In the genomic region with DNA sequence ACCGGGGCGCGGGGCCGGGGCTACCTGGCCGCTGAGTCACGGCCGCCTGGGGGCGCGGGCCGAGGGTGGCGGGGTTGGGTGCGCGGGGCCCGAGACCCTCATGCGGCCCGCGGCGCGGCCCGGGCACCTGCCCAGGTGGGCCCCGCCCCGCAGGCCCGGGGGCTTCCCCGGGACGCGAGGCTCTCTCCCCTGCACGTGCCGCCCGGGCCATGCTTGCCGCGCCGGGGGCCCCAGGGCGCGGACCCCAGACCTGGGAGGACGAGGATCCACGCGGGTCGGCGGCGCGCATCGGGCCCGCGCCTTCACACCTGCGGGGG, we compare ENCODE assay signal across 8 cellular contexts. TPM values are rescaled to one million over a fixed set of nuclear protein-coding genes. Genes with fewer than 3 reads are reported as not detected.
DNase-seq lines count a peak whose midpoint lies in the region; ATAC-seq and TF ChIP-seq lines count a peak whose summit lies in the region.

No MANE protein-coding gene starts in this region.

- H3K36me3 Mint-ChIP-seq in naive thymus-derived CD4-positive, alpha-beta T cell = no peaks in the 10 kb centered on the region
- no peaks in the 10 kb centered on the region for H3K36me3 Mint-ChIP-seq in endothelial cell (ENCODE audit: low read depth, unreplicated experiment)

- H3K4me1 Mint-ChIP-seq in naive thymus-derived CD4-positive, alpha-beta T cell = peaks cover 15 to 35% (median 18%) of the 10 kb centered on the region in 7 donors
- peaks cover 4% of the 10 kb centered on the region for H3K4me1 Mint-ChIP-seq in endothelial cell (ENCODE audit: unreplicated experiment)

- peaks cover 17% of the 10 kb centered on the region for H3K4me1 ChIP-seq in HEK293 (ENCODE audit: control insufficient read depth, insufficient read depth, low read length)
- peaks cover 7 to 10% of the 10 kb centered on the region in 2 donors for H3K4me1 ChIP-seq in naive thymus-derived CD4-positive, alpha-beta T cell (ENCODE audit: control insufficient read depth in 2 of 2, insufficient read depth in 2 of 2, low read length in 2 of 2)

- peak overlapping the region; percentile 71 for H3K4me3 ChIP-seq in HEK293 (ENCODE audit: low read depth, low read length)
- H3K4me3 ChIP-seq in astrocyte of the spinal cord (ENCODE audit: low read depth, low read length) = peak overlapping the region; percentile 68
- no peak overlapping the region for H3K4me3 ChIP-seq in naive thymus-derived CD4-positive, alpha-beta T cell (ENCODE audit: low read length)

- H3K9me3 Mint-ChIP-seq in naive thymus-derived CD4-positive, alpha-beta T cell = peaks cover 0 to 4% (median 0%) of the 10 kb centered on the region in 11 donors
- no peaks in the 10 kb centered on the region for H3K9me3 Mint-ChIP-seq in endothelial cell (ENCODE audit: unreplicated experiment)

- H3K36me3 ChIP-seq in HEK293 (ENCODE audit: control insufficient read depth in 2 of 2, insufficient read depth in 1 of 2, low read length in 2 of 2) = no peaks in the 10 kb centered on the region
- H3K36me3 ChIP-seq in naive thymus-derived CD4-positive, alpha-beta T cell (ENCODE audit: control insufficient read depth in 2 of 3, insufficient read depth in 3 of 3, low read length in 3 of 3) = peaks cover 0 to 9% (median 0%) of the 10 kb centered on the region in 3 experiments

- in situ Hi-C loops in astrocyte of the spinal cord (cut with HindIII; ENCODE audit: low sequenced_read_pairs) = no loop called here

- no peaks in the 10 kb centered on the region for H3K27me3 ChIP-seq in naive thymus-derived CD4-positive, alpha-beta T cell (ENCODE audit: control insufficient read depth in 2 of 2, insufficient read depth in 2 of 2, low read length in 2 of 2)

- peak overlapping the region in 1 of 10 donors; percentile 93 for H3K4me3 Mint-ChIP-seq in naive thymus-derived CD4-positive, alpha-beta T cell
- no peak overlapping the region for H3K4me3 Mint-ChIP-seq in endothelial cell (ENCODE audit: unreplicated experiment)

- intact Hi-C loops in naive thymus-derived CD4-positive, alpha-beta T cell (cut with micrococcal nuclease) = loop anchor here (1.0 to 10.0 kb wide), 6 partner anchors 18 to 1024 kb away; partner anchors contain the start of genes BRAT1 (in 1 of the 2), EIF3B (in 1 of the 2), GPR146 (in 1 of the 2) and IQCE (in 1 of the 2)

- no peak overlapping the region for H3K27ac Mint-ChIP-seq in naive thymus-derived CD4-positive, alpha-beta T cell
- H3K27ac Mint-ChIP-seq in endothelial cell (ENCODE audit: unreplicated experiment) = no peak overlapping the region

- TF ChIP-seq CTCF in HEK293 (tag by site-specific recombination; IDR thresholded peaks at IDR 0.05) = no peak
- no peak for TF ChIP-seq CTCF in astrocyte of the spinal cord (IDR thresholded peaks at IDR 0.05; ENCODE audit: low read depth, low read length)
- TF ChIP-seq CTCF in endothelial cell (IDR thresholded peaks at IDR 0.05; ENCODE audit: unreplicated experiment) = no peak

- H3K27ac ChIP-seq in HEK293 (ENCODE audit: extremely low read depth, low read depth, low read length) = peak overlapping the region; percentile 50; the same call in 1 of the 2 replicates
- H3K27ac ChIP-seq in naive thymus-derived CD4-positive, alpha-beta T cell (ENCODE audit: low read depth, low read length) = peak overlapping the region; percentile 90

- no peaks in the 10 kb centered on the region for H3K9me3 ChIP-seq in HEK293 (ENCODE audit: control insufficient read depth, insufficient read depth, low read depth, low read length)
- no peaks in the 10 kb centered on the region for H3K9me3 ChIP-seq in naive thymus-derived CD4-positive, alpha-beta T cell (ENCODE audit: control insufficient read depth in 2 of 3, low read length in 3 of 3)

- POLR2A ChIA-PET in HEK293 (lab: Yijun Ruan, JAX) = no interaction called here
- POLR2A ChIA-PET in naive thymus-derived CD4-positive, alpha-beta T cell (lab: Charles Lee) = interaction anchor here (1.8 to 2.1 kb wide), 2 partner anchors 17 to 25 kb away, joined by 5 to 12 read pairs; no protein-coding TSS in a partner anchor

- peak; percentile 76 for DNase-seq in COLO668 (lab: John Stamatoyannopoulos, UW; ENCODE audit: unreplicated experiment)
- DNase-seq in astrocyte of the spinal cord (ENCODE audit: low read depth, low spot score) = no peak
- DNase-seq in naive thymus-derived CD4-positive, alpha-beta T cell = no peak
- DNase-seq in NCI-H1092 treated with DMSO at 0.1 percent for 48 hours (lab: John Stamatoyannopoulos, UW) = no peak
- DNase-seq in endothelial cell (ENCODE audit: low spot score) = no peak
- DNase-seq in stimulated activated CD4-positive, alpha-beta T cell treated with anti-CD3 and anti-CD28 coated beads, Interleukin-4, amount 100 ng/mL, for 24 hours = no peak

- peak; percentile 47 for ATAC-seq in naive thymus-derived CD4-positive, alpha-beta T cell
- ATAC-seq in GM19455 (IDR thresholded peaks at IDR 0.05; ENCODE audit: unreplicated experiment) = no peak

- CTCF ChIA-PET in HEK293 (lab: Yijun Ruan, JAX) = no interaction called here
- CTCF ChIA-PET in naive thymus-derived CD4-positive, alpha-beta T cell (lab: Charles Lee) = interaction anchor here (1.4 kb wide), 1 partner anchor 25 kb away, joined by 4 read pairs; no protein-coding TSS in a partner anchor

- H3K27me3 Mint-ChIP-seq in naive thymus-derived CD4-positive, alpha-beta T cell = peaks cover 0 to 12% (median 0%) of the 10 kb centered on the region in 5 donors
- H3K27me3 Mint-ChIP-seq in endothelial cell (ENCODE audit: unreplicated experiment) = peaks cover 2% of the 10 kb centered on the region

TF ChIP-seq in HEK293, 187 proteins besides CTCF, POLR2A, EP300 and RAD21 (continues in another document):
- no peak for TF ChIP-seq ZNF768 (tag by site-specific recombination; IDR thresholded peaks at IDR 0.05)
- TF ChIP-seq, protein P1, sequence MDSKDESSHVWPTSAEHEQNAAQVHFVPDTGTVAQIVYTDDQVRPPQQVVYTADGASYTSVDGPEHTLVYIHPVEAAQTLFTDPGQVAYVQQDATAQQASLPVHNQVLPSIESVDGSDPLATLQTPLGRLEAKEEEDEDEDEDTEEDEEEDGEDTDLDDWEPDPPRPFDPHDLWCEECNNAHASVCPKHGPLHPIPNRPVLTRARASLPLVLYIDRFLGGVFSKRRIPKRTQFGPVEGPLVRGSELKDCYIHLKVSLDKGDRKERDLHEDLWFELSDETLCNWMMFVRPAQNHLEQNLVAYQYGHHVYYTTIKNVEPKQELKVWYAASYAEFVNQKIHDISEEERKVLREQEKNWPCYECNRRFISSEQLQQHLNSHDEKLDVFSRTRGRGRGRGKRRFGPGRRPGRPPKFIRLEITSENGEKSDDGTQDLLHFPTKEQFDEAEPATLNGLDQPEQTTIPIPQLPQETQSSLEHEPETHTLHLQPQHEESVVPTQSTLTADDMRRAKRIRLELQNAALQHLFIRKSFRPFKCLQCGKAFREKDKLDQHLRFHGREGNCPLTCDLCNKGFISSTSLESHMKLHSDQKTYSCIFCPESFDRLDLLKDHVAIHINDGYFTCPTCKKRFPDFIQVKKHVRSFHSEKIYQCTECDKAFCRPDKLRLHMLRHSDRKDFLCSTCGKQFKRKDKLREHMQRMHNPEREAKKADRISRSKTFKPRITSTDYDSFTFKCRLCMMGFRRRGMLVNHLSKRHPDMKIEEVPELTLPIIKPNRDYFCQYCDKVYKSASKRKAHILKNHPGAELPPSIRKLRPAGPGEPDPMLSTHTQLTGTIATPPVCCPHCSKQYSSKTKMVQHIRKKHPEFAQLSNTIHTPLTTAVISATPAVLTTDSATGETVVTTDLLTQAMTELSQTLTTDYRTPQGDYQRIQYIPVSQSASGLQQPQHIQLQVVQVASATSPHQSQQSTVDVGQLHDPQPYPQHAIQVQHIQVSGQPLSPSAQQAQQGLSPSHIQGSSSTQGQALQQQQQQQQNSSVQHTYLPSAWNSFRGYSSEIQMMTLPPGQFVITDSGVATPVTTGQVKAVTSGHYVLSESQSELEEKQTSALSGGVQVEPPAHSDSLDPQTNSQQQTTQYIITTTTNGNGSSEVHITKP (tag by site-specific recombination; IDR thresholded peaks at IDR 0.05) = no peak
- no peak for TF ChIP-seq ZNF510 (tag by site-specific recombination; IDR thresholded peaks at IDR 0.05; ENCODE audit: insufficient replicate concordance)
- TF ChIP-seq MZF1 (tag by site-specific recombination; IDR thresholded peaks at IDR 0.05; ENCODE audit: borderline replicate concordance) = no peak
- no peak for TF ChIP-seq ZNF624 (tag by site-specific recombination; IDR thresholded peaks at IDR 0.05)
- TF ChIP-seq ZNF571 (tag by site-specific recombination; IDR thresholded peaks at IDR 0.05) = no peak
- no peak for TF ChIP-seq ZNF777 (tag by site-specific recombination; IDR thresholded peaks at IDR 0.05; ENCODE audit: borderline replicate concordance)
- TF ChIP-seq, protein P2, sequence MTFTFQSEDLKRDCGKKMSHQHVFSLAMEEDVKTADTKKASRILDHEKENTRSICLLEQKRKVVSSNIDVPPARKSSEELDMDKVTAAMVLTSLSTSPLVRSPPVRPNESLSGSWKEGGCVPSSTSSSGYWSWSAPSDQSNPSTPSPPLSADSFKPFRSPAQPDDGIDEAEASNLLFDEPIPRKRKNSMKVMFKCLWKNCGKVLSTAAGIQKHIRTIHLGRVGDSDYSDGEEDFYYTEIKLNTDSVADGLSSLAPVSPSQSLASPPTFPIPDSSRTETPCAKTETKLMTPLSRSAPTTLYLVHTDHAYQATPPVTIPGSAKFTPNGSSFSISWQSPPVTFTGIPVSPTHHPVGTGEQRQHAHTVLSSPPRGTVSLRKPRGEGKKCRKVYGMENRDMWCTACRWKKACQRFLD (tag by site-specific recombination; IDR thresholded peaks at IDR 0.05) = no peak
- no peak for TF ChIP-seq ZNF585B (tag by site-specific recombination; IDR thresholded peaks at IDR 0.05)
- TF ChIP-seq ZNF366 (tag by site-specific recombination; conservative IDR thresholded peaks at IDR 0.05) = no peak

RNA-seq across cellular contexts. Expression of gene MAFK, which starts 0.4 kb away (rescaled TPM):
- 10 to 100 TPM; 28.5 to 90.1 (median 54.2) TPM for total RNA-seq in naive thymus-derived CD4-positive, alpha-beta T cell
- polyA plus RNA-seq in naive thymus-derived CD4-positive, alpha-beta T cell = under 1 TPM; 0.38 to 0.46 TPM
- 3.4 TPM for total RNA-seq in endothelial cell (ENCODE audit: unreplicated experiment)

RNA-seq across cellular contexts. Expression of gene TMEM184A, which starts 25.1 kb away (rescaled TPM):
- under 1 TPM in 1 of 5 experiments, not detected in 4; 0.05 TPM for total RNA-seq in naive thymus-derived CD4-positive, alpha-beta T cell
- polyA plus RNA-seq in naive thymus-derived CD4-positive, alpha-beta T cell = under 1 TPM in 1 of 2 donors, not detected in 1; 0.06 TPM
- 0.21 TPM for total RNA-seq in endothelial cell (ENCODE audit: unreplicated experiment)

RNA-seq across cellular contexts. Expression of gene INTS1, which starts 26.7 kb away (rescaled TPM):
- 100 to 1,000 TPM in 4 of 5 experiments, 10 to 100 TPM in 1; 82.0 to 157 (median 111) TPM for total RNA-seq in naive thymus-derived CD4-positive, alpha-beta T cell
- 10 to 100 TPM; 15.1 to 41.6 TPM for polyA plus RNA-seq in naive thymus-derived CD4-positive, alpha-beta T cell
- total RNA-seq in endothelial cell (ENCODE audit: unreplicated experiment) = 109 TPM

RNA-seq across cellular contexts. Expression of gene PSMG3, which starts 38.9 kb away (rescaled TPM):
- 10 to 100 TPM; 12.1 to 31.8 (median 23.2) TPM for total RNA-seq in naive thymus-derived CD4-positive, alpha-beta T cell
- 10 to 100 TPM; 57.2 to 57.9 TPM for polyA plus RNA-seq in naive thymus-derived CD4-positive, alpha-beta T cell
- total RNA-seq in endothelial cell (ENCODE audit: unreplicated experiment) = 20.3 TPM
